ENCODE assay signal across 29 cellular contexts in the genomic region with DNA sequence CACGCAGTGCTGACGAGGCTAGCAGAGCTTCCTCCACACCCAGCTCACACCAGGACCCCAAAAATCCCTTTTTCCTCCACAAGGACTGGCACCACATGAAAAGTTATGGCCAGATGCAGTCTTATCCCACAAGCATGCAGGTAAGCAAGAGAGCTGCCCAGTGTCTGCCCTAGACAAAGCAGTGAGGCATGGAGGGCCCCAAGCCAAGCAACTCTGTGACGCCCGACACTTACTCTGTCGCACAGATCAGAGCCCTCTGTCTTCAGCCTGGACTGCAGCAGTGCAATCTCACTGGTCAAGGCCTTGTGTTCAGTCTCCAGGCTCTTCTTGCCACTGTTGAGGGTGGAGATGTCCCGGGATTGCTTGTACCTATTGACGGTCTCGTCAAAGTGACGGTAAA. TPM values are rescaled to one million over a fixed set of nuclear protein-coding genes. Genes with fewer than 3 reads are reported as not detected.
DNase-seq lines count a peak whose midpoint lies in the region; ATAC-seq, FAIRE-seq and TF ChIP-seq lines count a peak whose summit lies in the region.
"Had no signal": no experiment of that assay in that cellular context is flagged by ENCODE, and none has a peak within 500 bp of the region (broad histone marks: within the 10 kb centered on the region; RNA-seq: fewer than 3 reads in every experiment).

No MANE protein-coding gene starts in this region.

- H3K9me3 ChIP-seq in GM12878 (replicated peaks; ENCODE audit: control insufficient read depth, insufficient read depth, low read length) (no peaks in the 10 kb centered on the region), gastrocnemius medialis (no peaks in the 10 kb centered on the region)
- H3K9me3 ChIP-seq: A549, BE2C, Caco-2 had no signal

- no TSS peak for BruUV-seq in GM12878 (replicated peaks; lab: Mats Ljungman, UMichigan)

- no peak overlapping the region for H3K4me3 Mint-ChIP-seq in activated naive CD4-positive, alpha-beta T cell treated with anti-CD3 and anti-CD28 coated beads for 36 hours
- no peak overlapping the region for H3K4me3 Mint-ChIP-seq in CD14-positive monocyte
- no peak overlapping the region for H3K4me3 Mint-ChIP-seq in WTC11
- H3K4me3 Mint-ChIP-seq: CD4-positive, alpha-beta memory T cell had no signal

- in situ Hi-C loops in GM12878 (cut with MboI) (loop anchor here (25.0 kb wide), 1 partner anchor 535 kb away; no protein-coding TSS in a partner anchor), gastrocnemius medialis (cut with MboI; ENCODE audit: low sequenced_read_pairs in 4 of 4) (loop anchor here in 2 of 4 donors (25.0 kb wide), 1 partner anchor 535 kb away; no protein-coding TSS in a partner anchor)

- ATAC-seq in GM12878 (no peak), gastrocnemius medialis (no peak), GM18861 (IDR thresholded peaks at IDR 0.05; ENCODE audit: unreplicated experiment) (no peak), WTC11 (no peak), GM21367 (IDR thresholded peaks at IDR 0.05; ENCODE audit: unreplicated experiment) (no peak)
- ATAC-seq: A549, HCT116 had no signal

- peaks cover 66% of the 10 kb centered on the region for H3K36me3 Mint-ChIP-seq in activated naive CD4-positive, alpha-beta T cell treated with anti-CD3 and anti-CD28 coated beads for 36 hours (ENCODE audit: low read depth)
- H3K36me3 Mint-ChIP-seq in CD14-positive monocyte: peaks cover 80% of the 10 kb centered on the region in 2 donors
- H3K36me3 Mint-ChIP-seq in WTC11: peaks cover 67% of the 10 kb centered on the region

- 94% methylated on average over 9 of the region's 9 CpGs for WGBS in GM12878 (ENCODE audit: insufficient coverage, insufficient replicate concordance, low lambda C conversion rate, missing lambda C conversion rate)

- H3K36me3 ChIP-seq in GM12878 (ENCODE audit: control insufficient read depth in 2 of 2, insufficient read depth in 2 of 2, low read length in 1 of 2) (peaks cover 47 to 48% of the 10 kb centered on the region in 2 experiments), gastrocnemius medialis (peaks cover 7 to 77% of the 10 kb centered on the region in 2 donors)

- H3K27me3 ChIP-seq in GM12878 (replicated peaks in 1 of 2; ENCODE audit: control insufficient read depth in 2 of 2, insufficient read depth in 2 of 2, low read length in 1 of 2) (no peaks in the 10 kb centered on the region), gastrocnemius medialis (no peaks in the 10 kb centered on the region)
- H3K27me3 ChIP-seq: BE2C had no signal

- H3K79me2 ChIP-seq in GM12878 (ENCODE audit: control insufficient read depth, insufficient read depth, low read length): peaks cover 6% of the 10 kb centered on the region

- no peak for FAIRE-seq in GM12878 (lab: Jason Lieb, UNC)
- FAIRE-seq: A549, GM12892, GM18507, H1 had no signal

- CTCF ChIA-PET in activated naive CD4-positive, alpha-beta T cell treated with anti-CD3 and anti-CD28 coated beads for 36 hours (lab: Charles Lee): no interaction called here
- CTCF ChIA-PET in GM12878 (lab: Yijun Ruan, JAX): no interaction called here
- CTCF ChIA-PET in WTC11 (lab: Charles Lee): no interaction called here

- H2AFZ ChIP-seq in GM12878 (ENCODE audit: control insufficient read depth, low read depth, low read length): no peak overlapping the region

- no peak for TF ChIP-seq RAD21 in GM12878 (IDR thresholded peaks at IDR 0.05; ENCODE audit: insufficient read depth, low read depth, low read length)

- H3K27ac ChIP-seq in GM12878 (ENCODE audit: control insufficient read depth, insufficient read depth) (no peak overlapping the region), gastrocnemius medialis (peak overlapping the region; percentile 11 to 91 (median 74))
- H3K27ac ChIP-seq: A549, KMS-11 had no signal

- no peak overlapping the region for H3K4me2 ChIP-seq in GM12878 (ENCODE audit: control insufficient read depth, insufficient read depth)
- H3K4me2 ChIP-seq: A549, KMS-11 had no signal

- H3K4me1 Mint-ChIP-seq in activated naive CD4-positive, alpha-beta T cell treated with anti-CD3 and anti-CD28 coated beads for 36 hours (ENCODE audit: low read depth): peaks cover 34% of the 10 kb centered on the region
- H3K4me1 Mint-ChIP-seq in CD14-positive monocyte (peaks cover 39% of the 10 kb centered on the region), WTC11 (peaks cover 14% of the 10 kb centered on the region)

- H3K27ac Mint-ChIP-seq in activated naive CD4-positive, alpha-beta T cell treated with anti-CD3 and anti-CD28 coated beads for 36 hours: peak overlapping the region; percentile 37
- peak overlapping the region in 5 of 7 donors; percentile 67 to 92 (median 78) for H3K27ac Mint-ChIP-seq in CD14-positive monocyte
- no peak overlapping the region for H3K27ac Mint-ChIP-seq in WTC11

- RAD21 ChIA-PET in GM12878 (lab: Charles Lee; ENCODE audit: unreplicated experiment): no interaction called here

- H3K27me3 Mint-ChIP-seq in activated naive CD4-positive, alpha-beta T cell treated with anti-CD3 and anti-CD28 coated beads for 36 hours (ENCODE audit: low read depth): no peaks in the 10 kb centered on the region
- H3K27me3 Mint-ChIP-seq in CD14-positive monocyte (ENCODE audit: low read depth in 3 of 3): peaks cover 0 to 2% (median 0%) of the 10 kb centered on the region in 3 donors
- no peaks in the 10 kb centered on the region for H3K27me3 Mint-ChIP-seq in WTC11 (ENCODE audit: low read depth)
- H3K27me3 Mint-ChIP-seq: CD4-positive, alpha-beta memory T cell had no signal

- H3K9ac ChIP-seq in GM12878 (ENCODE audit: control insufficient read depth, insufficient read depth, low read length): no peak overlapping the region
- H3K9ac ChIP-seq: KMS-11 had no signal

- no peak for TF ChIP-seq EP300 in GM12878 (IDR thresholded peaks at IDR 0.05; ENCODE audit: borderline replicate concordance in 1 of 2, control insufficient read depth in 1 of 2, low read depth in 2 of 2, low read length in 2 of 2)

- intact Hi-C loops in activated naive CD4-positive, alpha-beta T cell treated with anti-CD3 and anti-CD28 coated beads for 36 hours (cut with micrococcal nuclease): no loop called here
- intact Hi-C loops in CD14-positive monocyte (cut with micrococcal nuclease): no loop called here
- intact Hi-C loops in GM12878 (cut with micrococcal nuclease; ENCODE audit: unreplicated experiment): no loop called here
- intact Hi-C loops in gastrocnemius medialis (cut with DNase I; ENCODE audit: low total_unique reads): no loop called here

- TF ChIP-seq POLR2A in GM12878 (IDR thresholded peaks at IDR 0.05; ENCODE audit: low read depth, low read length) (0 out of 2 replicates have a peak, but pooled peaks have one; percentile 30), gastrocnemius medialis (IDR thresholded peaks at IDR 0.05) (no peak)

- no peak overlapping the region for H3K4me3 ChIP-seq in GM12878
- H3K4me3 ChIP-seq in gastrocnemius medialis: no peak overlapping the region
- H3K4me3 ChIP-seq: A549 had no signal

- H3K4me1 ChIP-seq in GM12878 (ENCODE audit: control insufficient read depth, insufficient read depth, low read length): peaks cover 14% of the 10 kb centered on the region
- peaks cover 38 to 39% of the 10 kb centered on the region in 2 donors for H3K4me1 ChIP-seq in gastrocnemius medialis
- H3K4me1 ChIP-seq: BE2C, Caco-2 had no signal

- no peaks in the 10 kb centered on the region for H3K9me3 Mint-ChIP-seq in activated naive CD4-positive, alpha-beta T cell treated with anti-CD3 and anti-CD28 coated beads for 36 hours
- H3K9me3 Mint-ChIP-seq in CD14-positive monocyte (no peaks in the 10 kb centered on the region), WTC11 (no peaks in the 10 kb centered on the region)

- H4K20me1 ChIP-seq in GM12878 (ENCODE audit: control insufficient read depth, insufficient read depth): no peaks in the 10 kb centered on the region

- SMC1A ChIA-PET in GM12878 (lab: Charles Lee; ENCODE audit: uncharacterized antibody, unreplicated experiment): no interaction called here

- no peak for DNase-seq in activated naive CD4-positive, alpha-beta T cell treated with anti-CD3 and anti-CD28 coated beads for 36 hours
- no peak for DNase-seq in activated naive CD4-positive, alpha-beta T cell treated with Interleukin-2 at 50 U/mL for 16 hours
- DNase-seq in CD14-positive monocyte (ENCODE audit: low spot score): no peak
- no peak for DNase-seq in GM12878 (ENCODE audit: low read depth, low spot score)
- DNase-seq in gastrocnemius medialis: no peak
- DNase-seq in WTC11 (ENCODE audit: low spot score): no peak
- DNase-seq: BE2C; Caco-2; CD4-positive, alpha-beta memory T cell; DMS 273 treated with DMSO at 0.1 percent for 48 hours; DND-41; IMR-90; MV-4-11; NCI-H1105 treated with DMSO at 0.1 percent for 48 hours; NCI-H2029 treated with DMSO at 0.1 percent for 48 hours; NCI-H2171; NCI-H345; NCI-H524; NCI-H774; NK-92 treated with Interleukin-12 subunit alpha and Interleukin-12 subunit beta, amount 100 ng/mL, for 24 hours; SIG-M5 had no signal

- POLR2A ChIA-PET in GM12878 (lab: Charles Lee) (no interaction called here), WTC11 (lab: Charles Lee) (no interaction called here)

- no peak for TF ChIP-seq CTCF in CD14-positive monocyte (IDR thresholded peaks at IDR 0.05)
- TF ChIP-seq CTCF in GM12878 (IDR thresholded peaks at IDR 0.05 in 2 of 3, conservative IDR thresholded peaks at IDR 0.05 in 1 of 3; ENCODE audit: control insufficient read depth in 2 of 3, extremely low read depth in 1 of 3, insufficient read depth in 1 of 3, low read depth in 3 of 3, low read length in 3 of 3): no peak
- TF ChIP-seq CTCF in gastrocnemius medialis (IDR thresholded peaks at IDR 0.05 in 4 of 5, conservative IDR thresholded peaks at IDR 0.05 in 1 of 5): no peak
- no peak for TF ChIP-seq CTCF in WTC11 (IDR thresholded peaks at IDR 0.05)

RNA-seq across cellular contexts. Expression of gene RPN1, which starts 28.7 kb away (rescaled TPM):
- 100 to 1,000 TPM; 124 to 129 TPM for total RNA-seq in activated naive CD4-positive, alpha-beta T cell treated with anti-CD3 and anti-CD28 coated beads for 36 hours
- 100 to 1,000 TPM; 354 to 375 TPM for polyA plus RNA-seq in CD14-positive monocyte
- 135 and 154 TPM in 2 replicates for total RNA-seq in GM12878 (2013; cell fraction: nucleolus; rRNA removed)
- 223 and 227 TPM in 2 replicates for total RNA-seq in GM12878 (2014; rRNA removed)
- total RNA-seq in GM12878 (2014; rRNA removed; fragmentation: Illumina TruSeq; extraction: Trizol): 153 and 162 TPM in 2 replicates
- total RNA-seq in GM12878 (2021): 147 and 150 TPM in 2 replicates
- 86.6 TPM for polyA plus RNA-seq in GM12878 (2011; ENCODE audit: low read depth)
- 231 and 241 TPM in 2 replicates for polyA plus RNA-seq in GM12878 (2011; rRNA removed)
- 154 and 157 TPM in 2 replicates for polyA plus RNA-seq in GM12878 (2011; cell fraction: cytosol; rRNA removed)
- polyA plus RNA-seq in GM12878 (2011; cell fraction: nucleus; rRNA removed): 87.4 and 115 TPM in 2 replicates
- 113 TPM in 2 replicates for polyA plus RNA-seq in GM12878 (2012)
- 136 and 142 TPM in 2 replicates for polyA plus RNA-seq in GM12878 (2014; fragmentation: Illumina TruSeq; extraction: Trizol)
- 10 to 100 TPM; 56.1 to 58.3 TPM for polyA plus RNA-seq in GM12878 (2014; fragmentation: Nextera tagmentation; extraction: Ambion mirVana)
- 146 and 152 TPM in 2 replicates for polyA plus RNA-seq in GM12878 (2014; rRNA removed)
- polyA plus RNA-seq in GM12878 (2016; fragmentation: Nextera tagmentation; extraction: Ambion mirVana): 100 to 1,000 TPM; 260 to 266 TPM
- 280 and 296 TPM in 2 replicates for polyA minus RNA-seq in GM12878 (2011; rRNA and poly(A)+ RNA removed)
- 78.7 and 87.7 TPM in 2 replicates for polyA minus RNA-seq in GM12878 (2011; cell fraction: cytosol; rRNA and poly(A)+ RNA removed)
- 45.7 and 72.0 TPM in 2 replicates for polyA minus RNA-seq in GM12878 (2011; cell fraction: nucleus; rRNA and poly(A)+ RNA removed)
- 100 to 1,000 TPM; 197 to 219 (median 212) TPM for total RNA-seq in gastrocnemius medialis
- 153 to 163 TPM (median 160 TPM) in 3 replicates for total RNA-seq in WTC11 (2021)
